Comparison of ENCODE assay signal across 10 cellular contexts in the genomic region with DNA sequence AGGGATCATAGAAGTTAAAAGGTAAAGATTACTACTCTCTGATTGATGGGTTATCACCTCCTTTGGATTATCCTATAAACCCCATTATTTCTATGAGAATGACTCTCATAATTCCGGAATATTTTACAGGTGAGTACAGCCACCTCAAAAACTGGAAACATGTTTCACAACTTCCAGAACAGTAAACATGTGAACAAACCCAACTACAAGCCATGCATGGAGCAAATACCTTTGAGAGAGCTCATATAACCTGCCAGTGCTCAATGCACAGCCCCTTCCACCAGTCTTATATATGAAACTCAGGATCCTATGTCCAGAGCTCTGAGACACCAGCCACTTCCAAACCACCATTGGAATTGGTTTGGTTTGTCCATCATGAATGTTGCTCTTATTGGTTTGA.
"Had no signal": no experiment of that assay in that cellular context is flagged by ENCODE, and none has a peak within 500 bp of the region (broad histone marks: within the 10 kb centered on the region; RNA-seq: fewer than 3 reads in every experiment).

No MANE protein-coding gene starts in this region.

- DNase-seq: activated naive CD8-positive, alpha-beta T cell treated with anti-CD3 and anti-CD28 coated beads, Interleukin-2, amount 10 ng/mL, durations not matched to agents 7 days and 5 days; glutamatergic neuron; immature natural killer cell; ovary had no signal

- H3K4me2 ChIP-seq: neural progenitor cell had no signal

- H2AFZ ChIP-seq: neural progenitor cell had no signal

- H3K9ac ChIP-seq: neural progenitor cell had no signal

- H3K36me3 ChIP-seq: brain microvascular endothelial cell, neural progenitor cell, ovary, thoracic aorta had no signal

- H3K4me3 ChIP-seq: lung, neural progenitor cell, ovary, thoracic aorta had no signal

- H3K27ac ChIP-seq: brain microvascular endothelial cell, neural progenitor cell, ovary, thoracic aorta had no signal

- H3K9me3 ChIP-seq: ovary, thoracic aorta had no signal

- ATAC-seq: activated CD4-positive, CD25-positive, alpha-beta regulatory T cell treated with anti-CD3 and anti-CD28 coated beads, Interleukin-2, amount 50 U/mL, for 24 hours; stimulated activated effector memory CD8-positive, alpha-beta T cell treated with anti-CD3 and anti-CD28 coated beads, Interleukin-12 subunit alpha, Interleukin-12 subunit beta, amount 100 ng/mL, for 72 hours had no signal

- H3K27me3 ChIP-seq: brain microvascular endothelial cell, neural progenitor cell, ovary had no signal
